ENCODE assay signal across 17 cellular contexts in genomic region chr4:98602270-98602669, GRCh38. TPM values are rescaled to one million over a fixed set of nuclear protein-coding genes. Genes with fewer than 3 reads are reported as not detected.
DNase-seq lines count a peak whose midpoint lies in the region; ATAC-seq, FAIRE-seq and TF ChIP-seq lines count a peak whose summit lies in the region.
"Had no signal": no experiment of that assay in that cellular context is flagged by ENCODE, and none has a peak within 500 bp of the region (broad histone marks: within the 10 kb centered on the region; RNA-seq: fewer than 3 reads in every experiment).

No MANE protein-coding gene starts in this region.

- peak overlapping the region; percentile 98 for H3K27ac Mint-ChIP-seq in activated T-cell treated with anti-CD3 and anti-CD28 coated beads, Interleukin-2, amount 50 U/mL, for 24 hours
- peak overlapping the region; percentile 90 for H3K27ac Mint-ChIP-seq in activated T-helper 1 cell treated with anti-CD3 and anti-CD28 coated beads, Interleukin-12 subunit alpha, Interleukin-12 subunit beta, Interleukin-2, Interleukin-4 antibody, amounts not matched to agents 30 ng/mL and 10 ng/mL and 1 ng/mL, durations not matched to agents 14 hours and 24 hours and 36 hours
- no peak overlapping the region for H3K27ac Mint-ChIP-seq in stimulated activated naive B cell treated with anti-CD40 and anti-IgM and Interleukin-4, amounts not matched to agents 10 μg/mL and 1 μg/mL and 100 μg/mL, for 72 hours
- H3K27ac Mint-ChIP-seq: H9, IgD-negative memory B cell had no signal

- H3K27me3 ChIP-seq in pancreas, result no peaks in the 10 kb centered on the region
- H3K27me3 ChIP-seq: Peyer's patch had no signal

- no peaks in the 10 kb centered on the region for H3K27me3 Mint-ChIP-seq in activated T-cell treated with anti-CD3 and anti-CD28 coated beads, Interleukin-2, amount 50 U/mL, for 24 hours
- H3K27me3 Mint-ChIP-seq in activated T-helper 1 cell treated with anti-CD3 and anti-CD28 coated beads, Interleukin-12 subunit alpha, Interleukin-12 subunit beta, Interleukin-2, Interleukin-4 antibody, amounts not matched to agents 30 ng/mL and 10 ng/mL and 1 ng/mL, durations not matched to agents 14 hours and 24 hours and 36 hours (ENCODE audit: insufficient read depth), result no peaks in the 10 kb centered on the region
- no peaks in the 10 kb centered on the region for H3K27me3 Mint-ChIP-seq in stimulated activated naive B cell treated with anti-CD40 and anti-IgM and Interleukin-4, amounts not matched to agents 10 μg/mL and 1 μg/mL and 100 μg/mL, for 72 hours
- H3K27me3 Mint-ChIP-seq: IgD-negative memory B cell had no signal

- DNase-seq in activated T-cell treated with anti-CD3 and anti-CD28 coated beads, Interleukin-2, amount 50 U/mL, for 24 hours, result no peak
- DNase-seq in activated T-cell treated with anti-CD3 and anti-CD28 coated beads, Interleukin-2, amount 50 U/mL, for 1 hour, result no peak
- DNase-seq in activated T-helper 1 cell treated with anti-CD3 and anti-CD28 coated beads, Interleukin-12 subunit alpha, Interleukin-12 subunit beta, Interleukin-2, Interleukin-4 antibody, amounts not matched to agents 30 ng/mL and 10 ng/mL and 1 ng/mL, durations not matched to agents 14 hours and 24 hours and 36 hours (ENCODE audit: low spot score), result no peak
- DNase-seq in stimulated activated naive B cell treated with anti-CD40 and anti-IgM and Interleukin-4, amounts not matched to agents 10 μg/mL and 1 μg/mL and 100 μg/mL, for 72 hours, result no peak
- DNase-seq in pancreas (no peak), NCI-H2029 treated with DMSO at 0.1 percent for 48 hours (lab: John Stamatoyannopoulos, UW) (no peak), NCI-H748 treated with DMSO at 0.1 percent for 48 hours (lab: John Stamatoyannopoulos, UW) (no peak)
- DNase-seq: amniotic stem cell; H9; NCI-H1105 treated with DMSO at 0.1 percent for 48 hours; NCI-H524 treated with DMSO at 0.1 percent for 48 hours; Peyer's patch; stimulated activated CD4-positive, alpha-beta T cell treated with anti-CD3 and anti-CD28 coated beads, Interleukin-12 subunit alpha, Interleukin-12 subunit beta, amount 100 ng/mL, for 4 hours had no signal

- peaks cover 67% of the 10 kb centered on the region for H3K4me1 Mint-ChIP-seq in activated T-cell treated with anti-CD3 and anti-CD28 coated beads, Interleukin-2, amount 50 U/mL, for 24 hours (ENCODE audit: low read depth)
- peaks cover 65% of the 10 kb centered on the region for H3K4me1 Mint-ChIP-seq in activated T-helper 1 cell treated with anti-CD3 and anti-CD28 coated beads, Interleukin-12 subunit alpha, Interleukin-12 subunit beta, Interleukin-2, Interleukin-4 antibody, amounts not matched to agents 30 ng/mL and 10 ng/mL and 1 ng/mL, durations not matched to agents 14 hours and 24 hours and 36 hours (ENCODE audit: low read depth)
- peaks cover 11 to 18% of the 10 kb centered on the region in 2 donors for H3K4me1 Mint-ChIP-seq in stimulated activated naive B cell treated with anti-CD40 and anti-IgM and Interleukin-4, amounts not matched to agents 10 μg/mL and 1 μg/mL and 100 μg/mL, for 72 hours

- no peaks in the 10 kb centered on the region for H3K9me3 ChIP-seq in pancreas
- H3K9me3 ChIP-seq: Peyer's patch had no signal

- intact Hi-C loops in activated T-helper 1 cell treated with anti-CD3 and anti-CD28 coated beads, Interleukin-12 subunit alpha, Interleukin-12 subunit beta, Interleukin-2, Interleukin-4 antibody, amounts not matched to agents 30 ng/mL and 10 ng/mL and 1 ng/mL, durations not matched to agents 14 hours and 24 hours and 36 hours (cut with micrococcal nuclease), result loop anchor here (1.0 to 5.0 kb wide), 15 partner anchors 37 to 1245 kb away; partner anchors contain the start of genes EIF4E, METAP1, RAP1GDS1 and TSPAN5
- intact Hi-C loops in pancreas (cut with DNase I), result no loop called here

- peaks cover 26% of the 10 kb centered on the region for H3K36me3 Mint-ChIP-seq in activated T-cell treated with anti-CD3 and anti-CD28 coated beads, Interleukin-2, amount 50 U/mL, for 24 hours (ENCODE audit: low read depth)
- peaks cover 22% of the 10 kb centered on the region for H3K36me3 Mint-ChIP-seq in activated T-helper 1 cell treated with anti-CD3 and anti-CD28 coated beads, Interleukin-12 subunit alpha, Interleukin-12 subunit beta, Interleukin-2, Interleukin-4 antibody, amounts not matched to agents 30 ng/mL and 10 ng/mL and 1 ng/mL, durations not matched to agents 14 hours and 24 hours and 36 hours (ENCODE audit: low read depth)
- peaks cover 9 to 24% of the 10 kb centered on the region in 2 donors for H3K36me3 Mint-ChIP-seq in stimulated activated naive B cell treated with anti-CD40 and anti-IgM and Interleukin-4, amounts not matched to agents 10 μg/mL and 1 μg/mL and 100 μg/mL, for 72 hours
- H3K36me3 Mint-ChIP-seq: IgD-negative memory B cell had no signal

- no peaks in the 10 kb centered on the region for H3K36me3 ChIP-seq in pancreas
- H3K36me3 ChIP-seq: Peyer's patch had no signal

- peak overlapping the region; percentile 59 for H3K4me3 Mint-ChIP-seq in activated T-cell treated with anti-CD3 and anti-CD28 coated beads, Interleukin-2, amount 50 U/mL, for 24 hours
- peak overlapping the region; percentile 73 for H3K4me3 Mint-ChIP-seq in activated T-helper 1 cell treated with anti-CD3 and anti-CD28 coated beads, Interleukin-12 subunit alpha, Interleukin-12 subunit beta, Interleukin-2, Interleukin-4 antibody, amounts not matched to agents 30 ng/mL and 10 ng/mL and 1 ng/mL, durations not matched to agents 14 hours and 24 hours and 36 hours
- H3K4me3 Mint-ChIP-seq in stimulated activated naive B cell treated with anti-CD40 and anti-IgM and Interleukin-4, amounts not matched to agents 10 μg/mL and 1 μg/mL and 100 μg/mL, for 72 hours, result no peak overlapping the region
- H3K4me3 Mint-ChIP-seq: H9 had no signal

- ATAC-seq in HG02884 (IDR thresholded peaks at IDR 0.05; ENCODE audit: unreplicated experiment), result peak; percentile 62
- peak; percentile 79 to 89 for ATAC-seq in stimulated activated naive B cell treated with anti-CD40 and anti-IgM and Interleukin-4, amounts not matched to agents 10 μg/mL and 1 μg/mL and 100 μg/mL, for 72 hours (replicated peaks)
- no peak for ATAC-seq in pancreas

- H3K9me3 Mint-ChIP-seq in activated T-cell treated with anti-CD3 and anti-CD28 coated beads, Interleukin-2, amount 50 U/mL, for 24 hours, result peaks cover 20% of the 10 kb centered on the region
- peaks cover 26% of the 10 kb centered on the region for H3K9me3 Mint-ChIP-seq in activated T-helper 1 cell treated with anti-CD3 and anti-CD28 coated beads, Interleukin-12 subunit alpha, Interleukin-12 subunit beta, Interleukin-2, Interleukin-4 antibody, amounts not matched to agents 30 ng/mL and 10 ng/mL and 1 ng/mL, durations not matched to agents 14 hours and 24 hours and 36 hours
- H3K9me3 Mint-ChIP-seq in stimulated activated naive B cell treated with anti-CD40 and anti-IgM and Interleukin-4, amounts not matched to agents 10 μg/mL and 1 μg/mL and 100 μg/mL, for 72 hours, result peaks cover 10 to 11% of the 10 kb centered on the region in 2 donors

- no peak overlapping the region for H3K27ac ChIP-seq in pancreas
- H3K27ac ChIP-seq: Peyer's patch had no signal

- FAIRE-seq in pancreas (lab: Jason Lieb, UNC), result no peak
- FAIRE-seq: urothelium cell line had no signal

- no peak overlapping the region for H3K4me3 ChIP-seq in pancreas
- H3K4me3 ChIP-seq: lung, Peyer's patch had no signal

- no peaks in the 10 kb centered on the region for H3K4me1 ChIP-seq in pancreas
- H3K4me1 ChIP-seq: Peyer's patch had no signal

- 87 to 88% methylated on average over 1 of the region's 1 CpG for WGBS in pancreas, 2 donors

- TF ChIP-seq CTCF in pancreas (IDR thresholded peaks at IDR 0.05), result no peak

RNA-seq across cellular contexts. Expression of gene TSPAN5, which starts 56.1 kb away (rescaled TPM):
- 34.1 and 35.5 TPM in 2 replicates for total RNA-seq in activated T-helper 1 cell treated with anti-CD3 and anti-CD28 coated beads, Interleukin-12 subunit alpha, Interleukin-12 subunit beta, Interleukin-2, Interleukin-4 antibody, amounts not matched to agents 30 ng/mL and 10 ng/mL and 1 ng/mL, durations not matched to agents 14 hours and 24 hours and 36 hours
- total RNA-seq in pancreas, result 1 to 10 TPM in 4 of 6 donors, under 1 TPM in 2; 0.23 to 2.6 (median 1.5) TPM
- polyA plus RNA-seq in pancreas, result 1 to 10 TPM in 1 of 2 donors, under 1 TPM in 1; 0.99 to 1.1 TPM

Comparison
In these comparisons a context has a peak if more than half of its experiments do, and no peak if none do; other contexts are left out.
1. H3K4me3 Mint-ChIP-seq: peak in activated T-cell treated with anti-CD3 and anti-CD28 coated beads, Interleukin-2, amount 50 U/mL, for 24 hours (single experiment) and activated T-helper 1 cell treated with anti-CD3 and anti-CD28 coated beads, Interleukin-12 subunit alpha, Interleukin-12 subunit beta, Interleukin-2, Interleukin-4 antibody, amounts not matched to agents 30 ng/mL and 10 ng/mL and 1 ng/mL, durations not matched to agents 14 hours and 24 hours and 36 hours (single experiment); none in stimulated activated naive B cell treated with anti-CD40 and anti-IgM and Interleukin-4, amounts not matched to agents 10 μg/mL and 1 μg/mL and 100 μg/mL, for 72 hours (0 of 2).
2. ATAC-seq: peak in HG02884 (single experiment) and stimulated activated naive B cell treated with anti-CD40 and anti-IgM and Interleukin-4, amounts not matched to agents 10 μg/mL and 1 μg/mL and 100 μg/mL, for 72 hours (2 of 2); none in pancreas (0 of 4).